In the genomic region with DNA sequence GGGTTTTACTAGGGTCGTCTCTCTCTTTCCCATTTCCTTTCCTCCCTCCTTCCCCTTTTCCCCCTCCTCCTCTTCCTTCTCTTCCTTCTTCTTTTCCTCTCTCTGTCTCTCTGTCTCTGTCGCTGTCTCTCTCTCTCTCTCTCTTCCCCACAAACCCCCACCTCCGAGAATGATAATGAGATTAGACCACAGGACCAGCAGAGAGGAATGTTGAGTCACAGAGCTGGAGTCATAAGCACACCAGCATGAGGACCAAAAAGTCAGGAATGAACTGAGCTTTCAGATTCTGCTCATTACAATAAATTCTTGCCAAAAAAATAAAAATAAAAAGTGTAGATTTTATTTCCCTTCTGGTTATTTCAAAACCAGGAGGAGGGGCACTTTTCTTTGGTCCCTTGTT, we compare ENCODE assay signal across 23 cellular contexts.
DNase-seq lines count a peak whose midpoint lies in the region; ATAC-seq lines count a peak whose summit lies in the region.
"Had no signal": no experiment of that assay in that cellular context is flagged by ENCODE, and none has a peak within 500 bp of the region (broad histone marks: within the 10 kb centered on the region; RNA-seq: fewer than 3 reads in every experiment).

No MANE protein-coding gene starts in this region.

- intact Hi-C loops in posterior cingulate gyrus (cut with DNase I), result no loop called here

- H3K4me3 Mint-ChIP-seq in activated naive CD8-positive, alpha-beta T cell treated with anti-CD3 and anti-CD28 coated beads, Interleukin-2, amount 50 U/mL, for 24 hours, result no peak overlapping the region
- H3K4me3 Mint-ChIP-seq in activated T-cell treated with anti-CD3 and anti-CD28 coated beads, Interleukin-2, amount 50 U/mL, for 4 hours, result no peak overlapping the region
- H3K4me3 Mint-ChIP-seq: activated CD4-positive, alpha-beta T cell treated with anti-CD3 and anti-CD28 coated beads for 36 hours; activated naive CD8-positive, alpha-beta T cell treated with anti-CD3 and anti-CD28 coated beads, Interleukin-2, amount 10 ng/mL, durations not matched to agents 7 days and 5 days; IgD-negative memory B cell; naive B cell; T-helper 2 cell treated with Interferon-gamma antibody and Interleukin-4, amounts not matched to agents 5 μg/mL and 100 μg/mL, for 36 hours had no signal

- H3K36me3 Mint-ChIP-seq in activated naive CD8-positive, alpha-beta T cell treated with anti-CD3 and anti-CD28 coated beads, Interleukin-2, amount 50 U/mL, for 24 hours (ENCODE audit: low read depth), result no peaks in the 10 kb centered on the region
- H3K36me3 Mint-ChIP-seq in activated T-cell treated with anti-CD3 and anti-CD28 coated beads, Interleukin-2, amount 50 U/mL, for 4 hours (ENCODE audit: insufficient read depth), result peaks cover 4% of the 10 kb centered on the region
- H3K36me3 Mint-ChIP-seq: naive B cell had no signal

- peaks cover 4% of the 10 kb centered on the region for H3K9me3 Mint-ChIP-seq in activated naive CD8-positive, alpha-beta T cell treated with anti-CD3 and anti-CD28 coated beads, Interleukin-2, amount 50 U/mL, for 24 hours
- peaks cover 3% of the 10 kb centered on the region for H3K9me3 Mint-ChIP-seq in activated T-cell treated with anti-CD3 and anti-CD28 coated beads, Interleukin-2, amount 50 U/mL, for 4 hours
- H3K9me3 Mint-ChIP-seq: naive B cell; T-helper 2 cell treated with Interferon-gamma antibody and Interleukin-4, amounts not matched to agents 5 μg/mL and 100 μg/mL, for 36 hours had no signal

- no peaks in the 10 kb centered on the region for H3K4me1 Mint-ChIP-seq in activated naive CD8-positive, alpha-beta T cell treated with anti-CD3 and anti-CD28 coated beads, Interleukin-2, amount 50 U/mL, for 24 hours
- H3K4me1 Mint-ChIP-seq in activated T-cell treated with anti-CD3 and anti-CD28 coated beads, Interleukin-2, amount 50 U/mL, for 4 hours (ENCODE audit: low read depth), result no peaks in the 10 kb centered on the region
- H3K4me1 Mint-ChIP-seq: activated CD4-positive, alpha-beta T cell treated with anti-CD3 and anti-CD28 coated beads for 36 hours; naive B cell had no signal

- H3K27ac Mint-ChIP-seq in activated naive CD8-positive, alpha-beta T cell treated with anti-CD3 and anti-CD28 coated beads, Interleukin-2, amount 50 U/mL, for 24 hours, result no peak overlapping the region
- H3K27ac Mint-ChIP-seq: activated CD4-positive, alpha-beta T cell treated with anti-CD3 and anti-CD28 coated beads for 36 hours; activated naive CD8-positive, alpha-beta T cell treated with anti-CD3 and anti-CD28 coated beads, Interleukin-2, amount 10 ng/mL, durations not matched to agents 7 days and 5 days; IgD-negative memory B cell; naive B cell; T-helper 2 cell treated with Interferon-gamma antibody and Interleukin-4, amounts not matched to agents 5 μg/mL and 100 μg/mL, for 36 hours had no signal

- DNase-seq in EL (peak; percentile 84), RPMI7951 (ENCODE audit: low read depth) (peak; percentile 1), fibroblast of peridontal ligament (ENCODE audit: extremely low read depth) (peak; percentile 81), renal cortical epithelial cell (ENCODE audit: low read depth) (peak; percentile 5), posterior cingulate gyrus (no peak)
- DNase-seq in activated naive CD8-positive, alpha-beta T cell treated with anti-CD3 and anti-CD28 coated beads, Interleukin-2, amount 50 U/mL, for 24 hours, result no peak
- DNase-seq in activated T-cell treated with anti-CD3 and anti-CD28 coated beads, Interleukin-2, amount 50 U/mL, for 4 hours, result no peak
- DNase-seq: activated CD4-positive, alpha-beta T cell treated with anti-CD3 and anti-CD28 coated beads for 36 hours; activated naive CD8-positive, alpha-beta T cell treated with anti-CD3 and anti-CD28 coated beads, Interleukin-2, amount 10 ng/mL, durations not matched to agents 7 days and 5 days; DMS153; hippocampal formation; left colon; naive B cell; NCI-H1092; NCI-H2171; NK-92 treated with Interleukin-12 subunit alpha and Interleukin-12 subunit beta, amount 100 ng/mL, for 24 hours; retina; Right ventricle myocardium superior; stimulated activated CD8-positive, alpha-beta memory T cell treated with anti-CD3 and anti-CD28 coated beads, Interleukin-4, amount 100 ng/mL, for 48 hours; thyroid gland had no signal

- no peak for ATAC-seq in activated naive CD8-positive, alpha-beta T cell treated with anti-CD3 and anti-CD28 coated beads, Interleukin-2, amount 50 U/mL, for 24 hours
- ATAC-seq in HG03432 (IDR thresholded peaks at IDR 0.05; ENCODE audit: unreplicated experiment), result no peak
- ATAC-seq in activated T-cell treated with anti-CD3 and anti-CD28 coated beads, Interleukin-2, amount 50 U/mL, for 4 hours, result no peak
- ATAC-seq: activated CD4-positive, alpha-beta T cell treated with anti-CD3 and anti-CD28 coated beads for 36 hours; left colon had no signal

- H3K27me3 Mint-ChIP-seq in activated naive CD8-positive, alpha-beta T cell treated with anti-CD3 and anti-CD28 coated beads, Interleukin-2, amount 50 U/mL, for 24 hours, result no peaks in the 10 kb centered on the region
- H3K27me3 Mint-ChIP-seq in activated T-cell treated with anti-CD3 and anti-CD28 coated beads, Interleukin-2, amount 50 U/mL, for 4 hours (ENCODE audit: low read depth), result no peaks in the 10 kb centered on the region
- H3K27me3 Mint-ChIP-seq: activated CD4-positive, alpha-beta T cell treated with anti-CD3 and anti-CD28 coated beads for 36 hours; activated naive CD8-positive, alpha-beta T cell treated with anti-CD3 and anti-CD28 coated beads, Interleukin-2, amount 10 ng/mL, durations not matched to agents 7 days and 5 days; IgD-negative memory B cell; naive B cell had no signal

Comparison
In these comparisons a context has a peak if more than half of its experiments do, and no peak if none do; other contexts are left out.
1. DNase-seq: peak in EL (single experiment), RPMI7951 (single experiment), fibroblast of peridontal ligament (single experiment) and renal cortical epithelial cell (single experiment); none in posterior cingulate gyrus (0 of 10), activated naive CD8-positive, alpha-beta T cell treated with anti-CD3 and anti-CD28 coated beads, Interleukin-2, amount 50 U/mL, for 24 hours (single experiment) and activated T-cell treated with anti-CD3 and anti-CD28 coated beads, Interleukin-2, amount 50 U/mL, for 4 hours (single experiment).